Comparison of ENCODE assay signal across 17 cellular contexts in genomic region chr6:79045966-79046365, GRCh38. TPM values are rescaled to one million over a fixed set of nuclear protein-coding genes. Genes with fewer than 3 reads are reported as not detected.
DNase-seq lines count a peak whose midpoint lies in the region; ATAC-seq, FAIRE-seq and TF ChIP-seq lines count a peak whose summit lies in the region.
"Had no signal": no experiment of that assay in that cellular context is flagged by ENCODE, and none has a peak within 500 bp of the region (broad histone marks: within the 10 kb centered on the region; RNA-seq: fewer than 3 reads in every experiment).

No MANE protein-coding gene starts in this region.

- H3K27me3 Mint-ChIP-seq in CD4-positive, CD25-positive, alpha-beta regulatory T cell, result no peaks in the 10 kb centered on the region
- no peaks in the 10 kb centered on the region for H3K27me3 Mint-ChIP-seq in activated naive CD8-positive, alpha-beta T cell treated with anti-CD3 and anti-CD28 coated beads, Interleukin-2, amount 10 ng/mL, durations not matched to agents 7 days and 5 days
- no peaks in the 10 kb centered on the region for H3K27me3 Mint-ChIP-seq in naive thymus-derived CD4-positive, alpha-beta T cell

- no peak overlapping the region for H3K4me2 ChIP-seq in PC-3 (ENCODE audit: low read length)
- H3K4me2 ChIP-seq: BLaER1 treated with 17β-estradiol and CSF1 and Interleukin-3, amounts not matched to agents 10 nM and 100 nM; KMS-11 had no signal

- H3K27me3 ChIP-seq in CD4-positive, CD25-positive, alpha-beta regulatory T cell (ENCODE audit: control insufficient read depth, insufficient read depth, low read length), result no peaks in the 10 kb centered on the region
- no peaks in the 10 kb centered on the region for H3K27me3 ChIP-seq in naive thymus-derived CD4-positive, alpha-beta T cell (ENCODE audit: control insufficient read depth in 2 of 2, insufficient read depth in 2 of 2, low read length in 2 of 2)
- no peaks in the 10 kb centered on the region for H3K27me3 ChIP-seq in PC-3 (ENCODE audit: low read length)
- H3K27me3 ChIP-seq: BLaER1 treated with 17β-estradiol and CSF1 and Interleukin-3, amounts not matched to agents 10 nM and 100 nM had no signal

- intact Hi-C loops in naive thymus-derived CD4-positive, alpha-beta T cell (cut with micrococcal nuclease), result no loop called here
- intact Hi-C loops in PC-3 (cut with micrococcal nuclease), result no loop called here

- no peaks in the 10 kb centered on the region for H3F3A ChIP-seq in PC-3 (ENCODE audit: low read length, unreplicated experiment)

- POLR2A ChIA-PET in activated naive CD8-positive, alpha-beta T cell treated with anti-CD3 and anti-CD28 coated beads, Interleukin-2, amount 10 ng/mL, durations not matched to agents 7 days and 5 days (lab: Charles Lee), result no interaction called here
- POLR2A ChIA-PET in naive thymus-derived CD4-positive, alpha-beta T cell (lab: Charles Lee), result interaction anchor here (0.6 to 2.5 kb wide), 2 partner anchors 8 to 31 kb away, joined by 3 to 15 read pairs; partner anchors contain the start of gene PHIP
- POLR2A ChIA-PET in PC-3 (lab: Charles Lee; ENCODE audit: unreplicated experiment), result no interaction called here

- H4K20me1 ChIP-seq in PC-3 (ENCODE audit: low read length), result no peaks in the 10 kb centered on the region

- no peaks in the 10 kb centered on the region for H3K9me3 Mint-ChIP-seq in CD4-positive, CD25-positive, alpha-beta regulatory T cell
- no peaks in the 10 kb centered on the region for H3K9me3 Mint-ChIP-seq in activated naive CD8-positive, alpha-beta T cell treated with anti-CD3 and anti-CD28 coated beads, Interleukin-2, amount 10 ng/mL, durations not matched to agents 7 days and 5 days
- peaks cover 0 to 2% (median 0%) of the 10 kb centered on the region in 11 donors for H3K9me3 Mint-ChIP-seq in naive thymus-derived CD4-positive, alpha-beta T cell

- H3K36me3 ChIP-seq in CD4-positive, CD25-positive, alpha-beta regulatory T cell (ENCODE audit: control insufficient read depth, insufficient read depth, low read length), result peaks cover 19% of the 10 kb centered on the region
- peaks cover 0 to 4% (median 1%) of the 10 kb centered on the region in 3 experiments for H3K36me3 ChIP-seq in naive thymus-derived CD4-positive, alpha-beta T cell (ENCODE audit: control insufficient read depth in 2 of 3, insufficient read depth in 3 of 3, low read length in 3 of 3)
- no peaks in the 10 kb centered on the region; the same call in 1 of the 2 replicates for H3K36me3 ChIP-seq in PC-3 (ENCODE audit: low read depth, low read length)

- no peak overlapping the region for H3K9ac ChIP-seq in PC-3 (ENCODE audit: low read length)
- H3K9ac ChIP-seq: BLaER1 treated with 17β-estradiol and CSF1 and Interleukin-3, amounts not matched to agents 10 nM and 100 nM; KMS-11 had no signal

- no TSS peak for BruUV-seq in PC-3 (replicated peaks; lab: Mats Ljungman, UMichigan)

- H3K9me2 ChIP-seq in PC-3 (replicated peaks; ENCODE audit: low read length), result no peaks in the 10 kb centered on the region

- H3K4me3 Mint-ChIP-seq in CD4-positive, CD25-positive, alpha-beta regulatory T cell, result peak overlapping the region in 3 of 4 donors; percentile 4 to 57 (median 32)
- no peak overlapping the region for H3K4me3 Mint-ChIP-seq in activated naive CD8-positive, alpha-beta T cell treated with anti-CD3 and anti-CD28 coated beads, Interleukin-2, amount 10 ng/mL, durations not matched to agents 7 days and 5 days
- H3K4me3 Mint-ChIP-seq in naive thymus-derived CD4-positive, alpha-beta T cell, result peak overlapping the region in 6 of 10 donors; percentile 1 to 68 (median 24)

- H3K4me3 ChIP-seq in CD4-positive, CD25-positive, alpha-beta regulatory T cell (ENCODE audit: low read depth, low read length), result peak overlapping the region; percentile 21
- no peak overlapping the region for H3K4me3 ChIP-seq in naive thymus-derived CD4-positive, alpha-beta T cell (ENCODE audit: low read length)
- no peak overlapping the region for H3K4me3 ChIP-seq in PC-3 (ENCODE audit: low read length)
- H3K4me3 ChIP-seq: BLaER1 treated with 17β-estradiol and CSF1 and Interleukin-3, amounts not matched to agents 10 nM and 100 nM had no signal

- H3K36me3 Mint-ChIP-seq in CD4-positive, CD25-positive, alpha-beta regulatory T cell, result peaks cover 20% of the 10 kb centered on the region
- peaks cover 32% of the 10 kb centered on the region for H3K36me3 Mint-ChIP-seq in activated naive CD8-positive, alpha-beta T cell treated with anti-CD3 and anti-CD28 coated beads, Interleukin-2, amount 10 ng/mL, durations not matched to agents 7 days and 5 days
- peaks cover 9 to 32% (median 16%) of the 10 kb centered on the region in 5 donors for H3K36me3 Mint-ChIP-seq in naive thymus-derived CD4-positive, alpha-beta T cell

- peak; percentile 62 for FAIRE-seq in GM12892 (lab: Jason Lieb, UNC)

- TF ChIP-seq POLR2A in GM12892 (IDR thresholded peaks at IDR 0.05; ENCODE audit: low read depth, low read length), result no peak

- peak overlapping the region; percentile 30 for H3K27ac ChIP-seq in CD4-positive, CD25-positive, alpha-beta regulatory T cell (ENCODE audit: insufficient read depth, low read length, poor library complexity, severe bottlenecking)
- no peak overlapping the region for H3K27ac ChIP-seq in naive thymus-derived CD4-positive, alpha-beta T cell (ENCODE audit: low read depth, low read length)
- H3K27ac ChIP-seq in PC-3 (ENCODE audit: low read length), result no peak overlapping the region
- H3K27ac ChIP-seq: BLaER1 treated with 17β-estradiol and CSF1 and Interleukin-3, amounts not matched to agents 10 nM and 100 nM; KMS-11 had no signal

- H3K27ac Mint-ChIP-seq in CD4-positive, CD25-positive, alpha-beta regulatory T cell, result peak overlapping the region; percentile 1 to 62 (median 43)
- H3K27ac Mint-ChIP-seq in activated naive CD8-positive, alpha-beta T cell treated with anti-CD3 and anti-CD28 coated beads, Interleukin-2, amount 10 ng/mL, durations not matched to agents 7 days and 5 days, result peak overlapping the region; percentile 13
- peak overlapping the region in 5 of 9 donors; percentile 0 to 80 (median 40) for H3K27ac Mint-ChIP-seq in naive thymus-derived CD4-positive, alpha-beta T cell

- peak in 1 of 2 donors; percentile 50 for ATAC-seq in CD4-positive, CD25-positive, alpha-beta regulatory T cell (ENCODE audit: low read depth in 2 of 2)
- no peak for ATAC-seq in activated naive CD8-positive, alpha-beta T cell treated with anti-CD3 and anti-CD28 coated beads, Interleukin-2, amount 10 ng/mL, durations not matched to agents 7 days and 5 days (ENCODE audit: low read depth)
- no peak for ATAC-seq in naive thymus-derived CD4-positive, alpha-beta T cell
- no peak for ATAC-seq in PC-3
- ATAC-seq: HCT116 had no signal

- H3K9me3 ChIP-seq in CD4-positive, CD25-positive, alpha-beta regulatory T cell (ENCODE audit: control insufficient read depth in 2 of 2, low read length in 2 of 2), result no peaks in the 10 kb centered on the region
- no peaks in the 10 kb centered on the region for H3K9me3 ChIP-seq in naive thymus-derived CD4-positive, alpha-beta T cell (ENCODE audit: control insufficient read depth in 2 of 3, low read length in 3 of 3)
- H3K9me3 ChIP-seq in PC-3 (ENCODE audit: low read length), result no peaks in the 10 kb centered on the region
- H3K9me3 ChIP-seq: BLaER1 treated with 17β-estradiol and CSF1 and Interleukin-3, amounts not matched to agents 10 nM and 100 nM; Caco-2 had no signal

- H3K4me1 Mint-ChIP-seq in CD4-positive, CD25-positive, alpha-beta regulatory T cell, result peaks cover 48 to 59% (median 54%) of the 10 kb centered on the region in 4 donors
- peaks cover 9% of the 10 kb centered on the region for H3K4me1 Mint-ChIP-seq in activated naive CD8-positive, alpha-beta T cell treated with anti-CD3 and anti-CD28 coated beads, Interleukin-2, amount 10 ng/mL, durations not matched to agents 7 days and 5 days
- peaks cover 18 to 85% (median 67%) of the 10 kb centered on the region in 7 donors for H3K4me1 Mint-ChIP-seq in naive thymus-derived CD4-positive, alpha-beta T cell

- peaks cover 26% of the 10 kb centered on the region for H3K4me1 ChIP-seq in CD4-positive, CD25-positive, alpha-beta regulatory T cell (ENCODE audit: control insufficient read depth, insufficient read depth, low read length, poor library complexity, severe bottlenecking)
- peaks cover 7 to 11% of the 10 kb centered on the region in 2 donors for H3K4me1 ChIP-seq in naive thymus-derived CD4-positive, alpha-beta T cell (ENCODE audit: control insufficient read depth in 2 of 2, insufficient read depth in 2 of 2, low read length in 2 of 2)
- no peaks in the 10 kb centered on the region for H3K4me1 ChIP-seq in PC-3 (ENCODE audit: insufficient read depth, low read length)
- H3K4me1 ChIP-seq: BLaER1 treated with 17β-estradiol and CSF1 and Interleukin-3, amounts not matched to agents 10 nM and 100 nM; Caco-2 had no signal

- no peak overlapping the region for H2AFZ ChIP-seq in PC-3 (ENCODE audit: low read length)

- CTCF ChIA-PET in naive thymus-derived CD4-positive, alpha-beta T cell (lab: Charles Lee), result interaction anchor here (0.6 kb wide), 1 partner anchor 14 kb away, joined by 3 read pairs; no protein-coding TSS in a partner anchor
- CTCF ChIA-PET in PC-3 (lab: Charles Lee), result no interaction called here

- H3K79me2 ChIP-seq in PC-3 (ENCODE audit: low read length), result peaks cover 3% of the 10 kb centered on the region; the same call in 1 of the 2 replicates

- no peak for DNase-seq in CD4-positive, CD25-positive, alpha-beta regulatory T cell
- DNase-seq in GM12892 (ENCODE audit: insufficient read length), result no peak
- DNase-seq in activated naive CD8-positive, alpha-beta T cell treated with anti-CD3 and anti-CD28 coated beads, Interleukin-2, amount 10 ng/mL, durations not matched to agents 7 days and 5 days, result no peak
- no peak for DNase-seq in naive thymus-derived CD4-positive, alpha-beta T cell
- no peak for DNase-seq in PC-3
- no peak for DNase-seq in HPDE6-E6E7 (ENCODE audit: extremely low spot score)
- no peak for DNase-seq in DMS153 (lab: John Stamatoyannopoulos, UW)
- DNase-seq: Caco-2, DMS53, NCI-H1048, NCI-H146, NCI-H2081 treated with DMSO at 0.1 percent for 48 hours, NCI-H510A, NCI-H82 had no signal

- no peak for TF ChIP-seq CTCF in PC-3 (conservative IDR thresholded peaks at IDR 0.05; ENCODE audit: low read depth, low read length)

RNA-seq across cellular contexts. Expression of gene PHIP, which starts 32.1 kb away (rescaled TPM):
- 57.0 TPM for total RNA-seq in CD4-positive, CD25-positive, alpha-beta regulatory T cell
- 10 to 100 TPM; 12.0 to 14.4 (median 13.1) TPM for polyA plus RNA-seq in CD4-positive, CD25-positive, alpha-beta regulatory T cell
- 19.7 TPM for polyA plus RNA-seq in GM12892 (2012; ENCODE audit: missing spikeins)
- total RNA-seq in activated naive CD8-positive, alpha-beta T cell treated with anti-CD3 and anti-CD28 coated beads, Interleukin-2, amount 10 ng/mL, durations not matched to agents 7 days and 5 days, result 10 to 100 TPM; 33.2 to 34.3 TPM
- 10 to 100 TPM; 34.0 to 46.8 (median 41.6) TPM for total RNA-seq in naive thymus-derived CD4-positive, alpha-beta T cell
- polyA plus RNA-seq in naive thymus-derived CD4-positive, alpha-beta T cell, result 10 to 100 TPM; 13.4 to 14.4 TPM
- total RNA-seq in PC-3 (2014; rRNA removed), result 20.8 and 21.2 TPM in 2 replicates
